Comparison of ENCODE assay signal across 2 cellular contexts in genomic region chr11:8186429-8186828, GRCh38.
TF ChIP-seq lines count a peak whose summit lies in the region.

No MANE protein-coding gene starts in this region.

TF ChIP-seq in IMR-90, 13 proteins besides CTCF, POLR2A, EP300 and RAD21:
- TF ChIP-seq, protein P1, sequence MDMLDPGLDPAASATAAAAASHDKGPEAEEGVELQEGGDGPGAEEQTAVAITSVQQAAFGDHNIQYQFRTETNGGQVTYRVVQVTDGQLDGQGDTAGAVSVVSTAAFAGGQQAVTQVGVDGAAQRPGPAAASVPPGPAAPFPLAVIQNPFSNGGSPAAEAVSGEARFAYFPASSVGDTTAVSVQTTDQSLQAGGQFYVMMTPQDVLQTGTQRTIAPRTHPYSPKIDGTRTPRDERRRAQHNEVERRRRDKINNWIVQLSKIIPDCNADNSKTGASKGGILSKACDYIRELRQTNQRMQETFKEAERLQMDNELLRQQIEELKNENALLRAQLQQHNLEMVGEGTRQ (IDR thresholded peaks at IDR 0.05; ENCODE audit: low read depth, low read length): no peak
- peak; percentile 77 for TF ChIP-seq MAFK (IDR thresholded peaks at IDR 0.05; ENCODE audit: low read depth, low read length)
TF ChIP-seq in IMR-90: peak in this region for 1.

TF ChIP-seq in K562, 482 proteins besides CTCF, POLR2A, EP300 and RAD21 (continued from another document):
- TF ChIP-seq NELFE (IDR thresholded peaks at IDR 0.05; ENCODE audit: insufficient read depth, insufficient read length): no peak
- peak; percentile 80 for TF ChIP-seq ZNF316 (IDR thresholded peaks at IDR 0.05)
- TF ChIP-seq TSC22D4 (tag; IDR thresholded peaks at IDR 0.05): no peak
- TF ChIP-seq MAFK (IDR thresholded peaks at IDR 0.05; ENCODE audit: low read length): peak; percentile 67
- TF ChIP-seq ATF7 (IDR thresholded peaks at IDR 0.05): no peak
- TF ChIP-seq C11orf30 (IDR thresholded peaks at IDR 0.05; ENCODE audit: low read depth): peak; percentile 68
- no peak for TF ChIP-seq JUND (IDR thresholded peaks at IDR 0.05; ENCODE audit: borderline replicate concordance, low read depth, low read length)
- TF ChIP-seq JUND (tag; IDR thresholded peaks at IDR 0.05; ENCODE audit: borderline replicate concordance, low read depth, low read length): no peak
- no peak for TF ChIP-seq SLC30A9 (CRISPR knock-in tag; IDR thresholded peaks at IDR 0.05)
- no peak for TF ChIP-seq SP1 (CRISPR knock-in tag; IDR thresholded peaks at IDR 0.05)
- no peak for TF ChIP-seq KLF10 (CRISPR knock-in tag; IDR thresholded peaks at IDR 0.05)
- no peak for TF ChIP-seq RFX7 (CRISPR knock-in tag; IDR thresholded peaks at IDR 0.05)
- TF ChIP-seq DPF2 (IDR thresholded peaks at IDR 0.05): no peak
- TF ChIP-seq MAFF (IDR thresholded peaks at IDR 0.05; ENCODE audit: low read length): peak; percentile 55
- TF ChIP-seq SMARCA4 (IDR thresholded peaks at IDR 0.05): no peak
- no peak for TF ChIP-seq ZNF263 (CRISPR knock-in tag; IDR thresholded peaks at IDR 0.05; ENCODE audit: borderline replicate concordance)
- no peak for TF ChIP-seq ARID1B (IDR thresholded peaks at IDR 0.05)
- no peak for TF ChIP-seq HMGN3 (IDR thresholded peaks at IDR 0.05; ENCODE audit: borderline replicate concordance, extremely low read depth, insufficient read length, low read depth, low read length)
- TF ChIP-seq MBD1 (CRISPR knock-in tag; IDR thresholded peaks at IDR 0.05): no peak
- TF ChIP-seq PTRF (tag; IDR thresholded peaks at IDR 0.05): no peak
- TF ChIP-seq ZSCAN32 (CRISPR knock-in tag; IDR thresholded peaks at IDR 0.05): no peak
- TF ChIP-seq NFRKB (IDR thresholded peaks at IDR 0.05; ENCODE audit: low read depth): no peak
- TF ChIP-seq HDAC3 (IDR thresholded peaks at IDR 0.05; ENCODE audit: borderline replicate concordance, partially characterized antibody): no peak
